36 cellular contexts compared by ENCODE assay signal in the genomic region with DNA sequence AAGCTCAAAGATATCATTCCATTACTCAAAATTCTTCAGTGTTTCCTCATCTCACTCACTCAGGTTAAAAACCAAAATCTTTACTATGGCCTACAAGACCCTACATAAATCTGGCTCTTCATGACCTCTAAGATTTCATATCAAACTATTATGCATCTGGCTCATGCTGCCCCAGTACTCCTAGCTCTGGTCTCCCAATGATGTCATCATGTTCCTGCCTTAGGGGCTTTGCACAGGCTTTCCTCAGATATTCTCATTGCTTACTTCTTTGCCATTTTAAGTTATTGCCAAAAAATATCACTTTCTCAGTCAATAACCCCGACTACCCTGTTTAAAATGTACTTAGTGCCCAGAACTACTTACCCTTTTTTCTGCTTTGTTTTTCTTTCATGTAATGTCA.
"Had no signal": no experiment of that assay in that cellular context is flagged by ENCODE, and none has a peak within 500 bp of the region (broad histone marks: within the 10 kb centered on the region; RNA-seq: fewer than 3 reads in every experiment).

No MANE protein-coding gene starts in this region.

- H3K9me3 ChIP-seq: adrenal gland, body of pancreas, breast epithelium had no signal

- H3K4me3 ChIP-seq: adrenal gland, body of pancreas, breast epithelium had no signal

- FAIRE-seq: astrocyte, TTC549 had no signal

- ATAC-seq: activated CD8-positive, alpha-beta T cell treated with anti-CD3 and anti-CD28 coated beads for 36 hours; activated naive CD4-positive, alpha-beta T cell treated with anti-CD3 and anti-CD28 coated beads, Interleukin-2, amount 50 U/mL, for 72 hours; activated T-cell treated with anti-CD3 and anti-CD28 coated beads, Interleukin-2, amount 50 U/mL, for 4 hours; activated T-cell treated with anti-CD3 and anti-CD28 coated beads, Interleukin-2, amount 50 U/mL, for 72 hours; activated T-helper 17 cell treated with anti-CD3 and anti-CD28 coated beads, Interleukin-2, amount 50 U/mL, for 72 hours; body of pancreas had no signal

- DNase-seq: activated B cell treated with CpG ODN at 0.5 μM for 24 hours; activated CD4-positive, alpha-beta memory T cell treated with anti-CD3 and anti-CD28 coated beads for 36 hours; activated CD4-positive, alpha-beta T cell treated with anti-CD3 and anti-CD28 coated beads for 4 hours; activated CD4-positive, alpha-beta T cell treated with anti-CD3 and anti-CD28 coated beads, Interleukin-2, amount 10 ng/mL, durations not matched to agents 24 days and 14 days; activated CD4-positive, alpha-beta T cell treated with anti-CD3 and anti-CD28 coated beads, Interleukin-2, amount 50 U/mL, for 1 hour; activated CD4-positive, alpha-beta T cell treated with anti-CD3 and anti-CD28 coated beads, Interleukin-2, amount 50 U/mL, for 4 hours; activated CD4-positive, CD25-positive, alpha-beta regulatory T cell treated with anti-CD3 and anti-CD28 coated beads, Interleukin-2, amount 50 U/mL, for 72 hours; activated CD8-positive, alpha-beta memory T cell treated with anti-CD3 and anti-CD28 coated beads, Interleukin-2, amount 50 U/mL, for 4 hours; activated CD8-positive, alpha-beta T cell treated with anti-CD3 and anti-CD28 coated beads for 36 hours; activated effector memory CD4-positive, alpha-beta T cell treated with anti-CD3 and anti-CD28 coated beads, Interleukin-2, amount 50 U/mL, for 16 hours; activated gamma-delta T cell treated with Interleukin-2 at 50 U/mL for 16 hours; activated naive CD4-positive, alpha-beta T cell; activated naive CD4-positive, alpha-beta T cell treated with anti-CD3 and anti-CD28 coated beads for 36 hours; activated naive CD4-positive, alpha-beta T cell treated with anti-CD3 and anti-CD28 coated beads, Interleukin-2, amount 50 U/mL, for 16 hours; activated naive CD8-positive, alpha-beta T cell treated with anti-CD3 and anti-CD28 coated beads for 36 hours; activated T-cell treated with anti-CD3 and anti-CD28 coated beads for 4 hours; activated T-cell treated with anti-CD3 and anti-CD28 coated beads, Interleukin-2, amount 50 U/mL, for 1 hour; activated T-cell treated with anti-CD3 and anti-CD28 coated beads, Interleukin-2, amount 50 U/mL, for 4 hours; activated T-cell treated with anti-CD3 and anti-CD28 coated beads, Interleukin-2, amount 50 U/mL, for 72 hours; adrenal gland; amniotic stem cell; aorta; body of pancreas; brain microvascular endothelial cell; central memory CD4-positive, alpha-beta T cell; T-helper 2 cell; T-helper 9 cell had no signal

- H3K36me3 Mint-ChIP-seq: activated CD4-positive, alpha-beta memory T cell treated with anti-CD3 and anti-CD28 coated beads for 36 hours; activated naive CD8-positive, alpha-beta T cell treated with anti-CD3 and anti-CD28 coated beads for 36 hours had no signal

- H3K27me3 Mint-ChIP-seq: activated B cell treated with CpG ODN at 0.5 μM for 24 hours; activated CD4-positive, alpha-beta memory T cell treated with anti-CD3 and anti-CD28 coated beads for 36 hours; activated CD4-positive, alpha-beta T cell treated with anti-CD3 and anti-CD28 coated beads, Interleukin-2, amount 10 ng/mL, durations not matched to agents 24 days and 14 days; activated CD8-positive, alpha-beta T cell treated with anti-CD3 and anti-CD28 coated beads for 36 hours; activated naive CD8-positive, alpha-beta T cell treated with anti-CD3 and anti-CD28 coated beads for 36 hours; activated T-helper 17 cell treated with anti-CD3 and anti-CD28 coated beads, Interleukin-2, amount 50 U/mL, for 72 hours had no signal

- H3K4me1 Mint-ChIP-seq: activated CD4-positive, alpha-beta T cell treated with anti-CD3 and anti-CD28 coated beads, Interleukin-2, amount 10 ng/mL, durations not matched to agents 24 days and 14 days; activated naive CD8-positive, alpha-beta T cell treated with anti-CD3 and anti-CD28 coated beads for 36 hours; activated T-helper 17 cell treated with anti-CD3 and anti-CD28 coated beads, Interleukin-2, amount 50 U/mL, for 72 hours had no signal

- H3K4me3 Mint-ChIP-seq: activated B cell treated with CpG ODN at 0.5 μM for 24 hours; activated CD4-positive, alpha-beta memory T cell treated with anti-CD3 and anti-CD28 coated beads for 36 hours; activated CD4-positive, alpha-beta T cell treated with anti-CD3 and anti-CD28 coated beads, Interleukin-2, amount 10 ng/mL, durations not matched to agents 24 days and 14 days; activated CD8-positive, alpha-beta T cell treated with anti-CD3 and anti-CD28 coated beads for 36 hours; activated naive CD4-positive, alpha-beta T cell treated with anti-CD3 and anti-CD28 coated beads for 36 hours; activated naive CD8-positive, alpha-beta T cell treated with anti-CD3 and anti-CD28 coated beads for 36 hours; activated T-cell treated with anti-CD3 and anti-CD28 coated beads, Interleukin-2, amount 50 U/mL, for 4 hours; activated T-cell treated with anti-CD3 and anti-CD28 coated beads, Interleukin-2, amount 50 U/mL, for 72 hours; activated T-helper 1 cell treated with anti-CD3 and anti-CD28 coated beads, Interleukin-12 subunit alpha, Interleukin-12 subunit beta, Interleukin-2, Interleukin-4 antibody, amounts not matched to agents 30 ng/mL and 10 ng/mL and 1 ng/mL, durations not matched to agents 14 hours and 24 hours and 36 hours; activated T-helper 17 cell treated with anti-CD3 and anti-CD28 coated beads, Interleukin-2, amount 50 U/mL, for 72 hours; T-helper 1 cell treated with Interleukin-12 subunit alpha and Interleukin-12 subunit beta and Interleukin-4 antibody, amounts not matched to agents 30 μg/mL and 1 μg/mL, for 36 hours; T-helper 2 cell treated with Interferon-gamma antibody and Interleukin-4, amounts not matched to agents 5 μg/mL and 100 μg/mL, for 36 hours had no signal

- H3K27ac ChIP-seq: adrenal gland, body of pancreas, brain microvascular endothelial cell, breast epithelium, VCaP had no signal

- H3K27me3 ChIP-seq: adrenal gland, body of pancreas, brain microvascular endothelial cell, breast epithelium had no signal

- H3K36me3 ChIP-seq: adrenal gland, brain microvascular endothelial cell, breast epithelium had no signal

- H3K27ac Mint-ChIP-seq: activated B cell treated with CpG ODN at 0.5 μM for 24 hours; activated CD4-positive, alpha-beta memory T cell treated with anti-CD3 and anti-CD28 coated beads for 36 hours; activated CD4-positive, alpha-beta T cell treated with anti-CD3 and anti-CD28 coated beads, Interleukin-2, amount 10 ng/mL, durations not matched to agents 24 days and 14 days; activated CD8-positive, alpha-beta T cell treated with anti-CD3 and anti-CD28 coated beads for 36 hours; activated naive CD4-positive, alpha-beta T cell treated with anti-CD3 and anti-CD28 coated beads for 36 hours; activated naive CD8-positive, alpha-beta T cell treated with anti-CD3 and anti-CD28 coated beads for 36 hours; activated T-cell treated with anti-CD3 and anti-CD28 coated beads, Interleukin-2, amount 50 U/mL, for 72 hours; activated T-helper 1 cell treated with anti-CD3 and anti-CD28 coated beads, Interleukin-12 subunit alpha, Interleukin-12 subunit beta, Interleukin-2, Interleukin-4 antibody, amounts not matched to agents 30 ng/mL and 10 ng/mL and 1 ng/mL, durations not matched to agents 14 hours and 24 hours and 36 hours; activated T-helper 17 cell treated with anti-CD3 and anti-CD28 coated beads, Interleukin-2, amount 50 U/mL, for 72 hours; T-helper 1 cell treated with Interleukin-12 subunit alpha and Interleukin-12 subunit beta and Interleukin-4 antibody, amounts not matched to agents 30 μg/mL and 1 μg/mL, for 36 hours; T-helper 2 cell treated with Interferon-gamma antibody and Interleukin-4, amounts not matched to agents 5 μg/mL and 100 μg/mL, for 36 hours had no signal

- H3K4me1 ChIP-seq: adrenal gland, body of pancreas, breast epithelium had no signal
